Comparison of ENCODE assay signal across 8 cellular contexts in the genomic region with DNA sequence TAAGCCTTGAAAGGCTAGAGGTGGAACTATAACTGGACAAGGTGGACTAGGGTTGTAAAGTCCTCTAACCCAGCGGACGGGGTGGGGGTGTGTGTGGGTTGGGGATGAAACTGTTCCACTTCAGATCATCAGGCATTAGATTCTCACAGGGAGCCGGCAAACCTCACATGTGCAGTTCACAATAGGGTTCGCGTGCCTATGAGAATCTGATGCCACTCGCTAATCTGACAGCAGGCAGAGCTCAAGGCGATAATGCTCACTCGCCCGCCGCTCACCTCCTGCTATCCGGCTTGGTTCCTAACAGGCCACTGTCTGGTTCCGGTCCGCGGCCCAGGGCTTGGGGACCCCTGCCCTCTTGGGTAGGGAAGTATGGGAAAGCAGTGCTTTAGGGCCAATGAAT. TPM values are rescaled to one million over a fixed set of nuclear protein-coding genes. Genes with fewer than 3 reads are reported as not detected.
A peak's percentile ranks its signal among the peaks of the same experiment; 100 is the strongest.
DNase-seq lines count a peak whose midpoint lies in the region; ATAC-seq and TF ChIP-seq lines count a peak whose summit lies in the region.

No MANE protein-coding gene starts in this region.

- peak overlapping the region; percentile 90 for H3K27ac Mint-ChIP-seq in chondrocyte (ENCODE audit: unreplicated experiment)

- H3K9me3 Mint-ChIP-seq in chondrocyte (ENCODE audit: low read depth), result no peaks in the 10 kb centered on the region

- peaks cover 21% of the 10 kb centered on the region for H3K4me1 ChIP-seq in muscle layer of colon (ENCODE audit: insufficient read depth, low read length)
- peaks cover 39% of the 10 kb centered on the region for H3K4me1 ChIP-seq in vagina

- TF ChIP-seq CTCF in chondrocyte (IDR thresholded peaks at IDR 0.05) (no peak), vagina (IDR thresholded peaks at IDR 0.05) (no peak)

- no peak for ATAC-seq in GM18909 (IDR thresholded peaks at IDR 0.05; ENCODE audit: poor library complexity, unreplicated experiment)

- H3K4me3 ChIP-seq in muscle layer of colon (ENCODE audit: low read depth in 1 of 2, low read length in 2 of 2), result peak overlapping the region; percentile 97 to 100
- H3K4me3 ChIP-seq in vagina, result peak overlapping the region; percentile 62 to 77

- DNase-seq in NOMO-1 treated with DMSO at 0.1 percent for 48 hours (lab: John Stamatoyannopoulos, UW; ENCODE audit: unreplicated experiment), result peak; percentile 48
- no peak for DNase-seq in NOMO-1 (lab: John Stamatoyannopoulos, UW; ENCODE audit: unreplicated experiment in 2 of 2)
- DNase-seq in SK-MEL-5 (ENCODE audit: low read depth, low spot score), result peak; percentile 9
- no peak for DNase-seq in chondrocyte (ENCODE audit: low spot score)
- DNase-seq in vagina (ENCODE audit: extremely low spot score in 2 of 2), result no peak
- no peak for DNase-seq in SW 1271 (lab: John Stamatoyannopoulos, UW)

- H3K4me1 Mint-ChIP-seq in chondrocyte (ENCODE audit: low read depth), result peaks cover 35% of the 10 kb centered on the region

- H3K27ac ChIP-seq in muscle layer of colon (ENCODE audit: low read depth, low read length), result peak overlapping the region; percentile 92
- peak overlapping the region; percentile 72 for H3K27ac ChIP-seq in vagina

- H3K9ac ChIP-seq in muscle layer of colon (ENCODE audit: low read length), result peak overlapping the region; percentile 69

- no peak for TF ChIP-seq POLR2A in vagina (IDR thresholded peaks at IDR 0.05)

- H3K36me3 ChIP-seq in muscle layer of colon (ENCODE audit: insufficient read depth, low read length), result peaks cover 28% of the 10 kb centered on the region
- H3K36me3 ChIP-seq in vagina, result peaks cover 0 to 34% of the 10 kb centered on the region in 2 donors

- H3K27me3 Mint-ChIP-seq in chondrocyte (ENCODE audit: low read depth), result no peaks in the 10 kb centered on the region

- intact Hi-C loops in vagina (cut with DNase I), result no loop called here

- in situ Hi-C loops in SK-MEL-5 (cut with HindIII; ENCODE audit: low pct_unique_long_range_greater_than_20kb, low sequenced_read_pairs), result no loop called here

- H3K9me3 ChIP-seq in muscle layer of colon (ENCODE audit: low read length) (no peaks in the 10 kb centered on the region), vagina (no peaks in the 10 kb centered on the region)

- peak overlapping the region; percentile 96 for H3K4me3 Mint-ChIP-seq in chondrocyte (ENCODE audit: unreplicated experiment)

- peaks cover 12% of the 10 kb centered on the region for H3K36me3 Mint-ChIP-seq in chondrocyte (ENCODE audit: low read depth)

- no peaks in the 10 kb centered on the region for H3K27me3 ChIP-seq in muscle layer of colon (ENCODE audit: control insufficient read depth in 1 of 2, insufficient read depth in 2 of 2, low read length in 2 of 2)
- H3K27me3 ChIP-seq in vagina, result no peaks in the 10 kb centered on the region

RNA-seq across cellular contexts. Expression of gene ERLIN1, which starts 1.0 kb away (rescaled TPM):
- total RNA-seq in SK-MEL-5 (2014; rRNA removed; shearing (Covaris generic)), result 11.3 and 14.3 TPM in 2 replicates
- polyA plus RNA-seq in SK-MEL-5 (2015; cell fraction: cytosol; rRNA removed), result 27.4 and 38.3 TPM in 2 replicates
- polyA plus RNA-seq in SK-MEL-5 (2015; cell fraction: nucleus; rRNA removed), result 11.7 and 18.6 TPM in 2 replicates
- total RNA-seq in chondrocyte (27.7 to 45.0 TPM (median 28.2 TPM) in 3 replicates), vagina (25.5 TPM)

RNA-seq across cellular contexts. Expression of gene CHUK, which starts 42.6 kb away (rescaled TPM):
- total RNA-seq in SK-MEL-5 (2014; rRNA removed; shearing (Covaris generic)), result 26.3 and 27.3 TPM in 2 replicates
- 16.8 and 22.2 TPM in 2 replicates for polyA plus RNA-seq in SK-MEL-5 (2015; cell fraction: cytosol; rRNA removed)
- 24.8 and 28.1 TPM in 2 replicates for polyA plus RNA-seq in SK-MEL-5 (2015; cell fraction: nucleus; rRNA removed)
- total RNA-seq in chondrocyte, result 16.3 to 18.7 TPM (median 16.3 TPM) in 3 replicates
- 19.4 TPM for total RNA-seq in vagina

Comparison
In these comparisons a context has a peak if more than half of its experiments do, and no peak if none do; other contexts are left out.
1. DNase-seq: peak in NOMO-1 treated with DMSO at 0.1 percent for 48 hours (single experiment) and SK-MEL-5 (single experiment); none in NOMO-1 (0 of 2), chondrocyte (single experiment), vagina (0 of 2) and SW 1271 (0 of 2).